Comparison of ENCODE assay signal across 1 cellular context in genomic region chr13:57409656-57410055, GRCh38.
TF ChIP-seq lines count a peak whose summit lies in the region.

No MANE protein-coding gene starts in this region.

TF ChIP-seq in GM23338, 12 proteins besides CTCF, POLR2A, EP300 and RAD21 (continued from another document):
- TF ChIP-seq, protein P1, sequence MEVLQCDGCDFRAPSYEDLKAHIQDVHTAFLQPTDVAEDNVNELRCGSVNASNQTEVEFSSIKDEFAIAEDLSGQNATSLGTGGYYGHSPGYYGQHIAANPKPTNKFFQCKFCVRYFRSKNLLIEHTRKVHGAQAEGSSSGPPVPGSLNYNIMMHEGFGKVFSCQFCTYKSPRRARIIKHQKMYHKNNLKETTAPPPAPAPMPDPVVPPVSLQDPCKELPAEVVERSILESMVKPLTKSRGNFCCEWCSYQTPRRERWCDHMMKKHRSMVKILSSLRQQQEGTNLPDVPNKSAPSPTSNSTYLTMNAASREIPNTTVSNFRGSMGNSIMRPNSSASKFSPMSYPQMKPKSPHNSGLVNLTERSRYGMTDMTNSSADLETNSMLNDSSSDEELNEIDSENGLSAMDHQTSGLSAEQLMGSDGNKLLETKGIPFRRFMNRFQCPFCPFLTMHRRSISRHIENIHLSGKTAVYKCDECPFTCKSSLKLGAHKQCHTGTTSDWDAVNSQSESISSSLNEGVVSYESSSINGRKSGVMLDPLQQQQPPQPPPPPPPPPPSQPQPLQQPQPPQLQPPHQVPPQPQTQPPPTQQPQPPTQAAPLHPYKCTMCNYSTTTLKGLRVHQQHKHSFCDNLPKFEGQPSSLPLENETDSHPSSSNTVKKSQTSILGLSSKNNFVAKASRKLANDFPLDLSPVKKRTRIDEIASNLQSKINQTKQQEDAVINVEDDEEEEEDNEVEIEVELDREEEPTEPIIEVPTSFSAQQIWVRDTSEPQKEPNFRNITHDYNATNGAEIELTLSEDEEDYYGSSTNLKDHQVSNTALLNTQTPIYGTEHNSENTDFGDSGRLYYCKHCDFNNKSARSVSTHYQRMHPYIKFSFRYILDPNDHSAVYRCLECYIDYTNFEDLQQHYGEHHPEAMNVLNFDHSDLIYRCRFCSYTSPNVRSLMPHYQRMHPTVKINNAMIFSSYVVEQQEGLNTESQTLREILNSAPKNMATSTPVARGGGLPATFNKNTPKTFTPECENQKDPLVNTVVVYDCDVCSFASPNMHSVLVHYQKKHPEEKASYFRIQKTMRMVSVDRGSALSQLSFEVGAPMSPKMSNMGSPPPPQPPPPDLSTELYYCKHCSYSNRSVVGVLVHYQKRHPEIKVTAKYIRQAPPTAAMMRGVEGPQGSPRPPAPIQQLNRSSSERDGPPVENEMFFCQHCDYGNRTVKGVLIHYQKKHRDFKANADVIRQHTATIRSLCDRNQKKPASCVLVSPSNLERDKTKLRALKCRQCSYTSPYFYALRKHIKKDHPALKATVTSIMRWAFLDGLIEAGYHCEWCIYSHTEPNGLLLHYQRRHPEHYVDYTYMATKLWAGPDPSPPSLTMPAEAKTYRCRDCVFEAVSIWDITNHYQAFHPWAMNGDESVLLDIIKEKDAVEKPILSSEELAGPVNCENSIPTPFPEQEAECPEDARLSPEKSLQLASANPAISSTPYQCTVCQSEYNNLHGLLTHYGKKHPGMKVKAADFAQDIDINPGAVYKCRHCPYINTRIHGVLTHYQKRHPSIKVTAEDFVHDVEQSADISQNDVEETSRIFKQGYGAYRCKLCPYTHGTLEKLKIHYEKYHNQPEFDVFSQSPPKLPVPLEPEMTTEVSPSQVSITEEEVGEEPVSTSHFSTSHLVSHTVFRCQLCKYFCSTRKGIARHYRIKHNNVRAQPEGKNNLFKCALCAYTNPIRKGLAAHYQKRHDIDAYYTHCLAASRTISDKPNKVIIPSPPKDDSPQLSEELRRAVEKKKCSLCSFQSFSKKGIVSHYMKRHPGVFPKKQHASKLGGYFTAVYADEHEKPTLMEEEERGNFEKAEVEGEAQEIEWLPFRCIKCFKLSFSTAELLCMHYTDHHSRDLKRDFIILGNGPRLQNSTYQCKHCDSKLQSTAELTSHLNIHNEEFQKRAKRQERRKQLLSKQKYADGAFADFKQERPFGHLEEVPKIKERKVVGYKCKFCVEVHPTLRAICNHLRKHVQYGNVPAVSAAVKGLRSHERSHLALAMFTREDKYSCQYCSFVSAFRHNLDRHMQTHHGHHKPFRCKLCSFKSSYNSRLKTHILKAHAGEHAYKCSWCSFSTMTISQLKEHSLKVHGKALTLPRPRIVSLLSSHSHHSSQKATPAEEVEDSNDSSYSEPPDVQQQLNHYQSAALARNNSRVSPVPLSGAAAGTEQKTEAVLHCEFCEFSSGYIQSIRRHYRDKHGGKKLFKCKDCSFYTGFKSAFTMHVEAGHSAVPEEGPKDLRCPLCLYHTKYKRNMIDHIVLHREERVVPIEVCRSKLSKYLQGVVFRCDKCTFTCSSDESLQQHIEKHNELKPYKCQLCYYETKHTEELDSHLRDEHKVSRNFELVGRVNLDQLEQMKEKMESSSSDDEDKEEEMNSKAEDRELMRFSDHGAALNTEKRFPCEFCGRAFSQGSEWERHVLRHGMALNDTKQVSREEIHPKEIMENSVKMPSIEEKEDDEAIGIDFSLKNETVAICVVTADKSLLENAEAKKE (CRISPR knock-in tag; IDR thresholded peaks at IDR 0.05) = no peak
